10 cellular contexts compared by ENCODE assay signal in the genomic region with DNA sequence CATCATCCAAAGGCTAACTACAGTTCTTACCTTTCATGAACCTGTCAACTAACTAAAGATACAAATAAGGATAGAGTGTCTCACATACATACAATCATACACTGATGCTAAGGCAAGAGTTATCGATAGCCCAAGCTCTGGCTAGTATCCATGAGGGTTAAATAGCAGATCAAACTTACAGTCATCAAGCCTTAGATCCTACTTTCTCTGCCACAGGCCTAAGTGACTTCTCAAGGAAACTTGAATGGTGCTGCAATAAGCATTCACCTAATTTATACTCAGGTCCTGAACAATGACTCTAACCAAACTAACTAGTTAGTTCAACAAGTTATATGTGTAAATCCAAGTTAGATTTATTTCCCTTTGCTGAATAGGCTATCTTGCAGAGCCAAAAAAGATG. TPM values are rescaled to one million over a fixed set of nuclear protein-coding genes. Genes with fewer than 3 reads are reported as not detected.
"Had no signal": no experiment of that assay in that cellular context is flagged by ENCODE, and none has a peak within 500 bp of the region (broad histone marks: within the 10 kb centered on the region; RNA-seq: fewer than 3 reads in every experiment).

No MANE protein-coding gene starts in this region.

- H3K9ac ChIP-seq: KMS-11 had no signal

- H3K27ac ChIP-seq: HL-60, KMS-11 had no signal

- DNase-seq: IMR-90, Karpas-422, KBM-7, KG1 had no signal

- H3K4me2 ChIP-seq: KMS-11 had no signal

- FAIRE-seq: HepG2, HTR-8/SVneo had no signal

- ATAC-seq: HepG2 had no signal

RNA-seq across cellular contexts. Expression of gene ALDH1A2, which starts 51.0 kb away (rescaled TPM):
- total RNA-seq: HT1080, IMR-90 had no signal
- polyA plus RNA-seq: IgD-negative memory B cell, IMR-90 had no signal
